Comparison of ENCODE assay signal across 9 cellular contexts in the genomic region with DNA sequence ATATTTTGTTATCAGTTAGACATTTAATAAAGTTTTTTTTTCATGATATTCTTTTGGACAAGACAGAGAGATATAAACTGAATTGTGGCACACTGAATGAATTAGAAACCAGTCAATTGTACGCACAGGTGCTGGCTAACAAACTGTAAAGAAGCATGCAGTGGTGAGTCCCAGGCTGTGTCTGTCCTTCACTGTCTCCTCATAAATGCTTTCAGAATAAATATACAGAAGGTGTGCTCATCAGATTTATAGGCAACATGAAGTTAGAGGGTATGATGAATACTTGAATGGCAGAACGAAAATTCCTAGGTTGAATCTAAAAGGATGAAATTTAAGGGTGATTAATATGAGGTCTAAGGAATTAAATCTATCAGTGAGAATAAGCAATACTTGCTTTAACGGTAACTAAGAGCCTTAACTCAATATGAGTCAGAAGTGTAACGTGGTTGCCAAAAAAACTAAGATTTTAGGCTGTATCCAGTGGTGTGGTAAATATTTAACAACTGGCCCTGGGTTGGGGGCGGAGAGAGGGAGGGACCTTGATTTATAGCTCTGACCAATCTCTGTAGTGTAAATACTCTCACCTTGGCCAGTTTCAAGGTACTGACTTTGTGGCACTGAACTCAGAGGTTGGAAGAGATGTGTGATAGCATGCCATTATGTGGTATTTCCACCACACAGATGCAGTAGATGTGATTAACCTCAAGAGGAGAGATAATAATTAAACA.
A peak's percentile ranks its signal among the peaks of the same experiment; 100 is the strongest.
DNase-seq lines count a peak whose midpoint lies in the region; ATAC-seq lines count a peak whose summit lies in the region.
"Had no signal": no experiment of that assay in that cellular context is flagged by ENCODE, and none has a peak within 500 bp of the region (broad histone marks: within the 10 kb centered on the region; RNA-seq: fewer than 3 reads in every experiment).

No MANE protein-coding gene starts in this region.

- H3K9me3 Mint-ChIP-seq in central memory CD8-positive, alpha-beta T cell = no peaks in the 10 kb centered on the region

- intact Hi-C loops in head of caudate nucleus (cut with DNase I) = no loop called here

- peak; percentile 79 to 82 for ATAC-seq in activated CD4-positive, CD25-positive, alpha-beta regulatory T cell treated with anti-CD3 and anti-CD28 coated beads, Interleukin-2, amount 50 U/mL, for 24 hours
- ATAC-seq in HG03432 (IDR thresholded peaks at IDR 0.05; ENCODE audit: unreplicated experiment) (peak; percentile 50), GM21717 (IDR thresholded peaks at IDR 0.05; ENCODE audit: unreplicated experiment) (no peak)
- ATAC-seq in central memory CD8-positive, alpha-beta T cell (replicated peaks; ENCODE audit: extremely low read depth, poor library complexity, severe bottlenecking) = peak; percentile 93

- no peak for DNase-seq in activated CD4-positive, CD25-positive, alpha-beta regulatory T cell treated with anti-CD3 and anti-CD28 coated beads, Interleukin-2, amount 50 U/mL, for 72 hours
- peak in 1 of 2 donors; percentile 49 for DNase-seq in central memory CD8-positive, alpha-beta T cell (ENCODE audit: low spot score in 2 of 2)
- peak; percentile 17 to 19 for DNase-seq in stimulated activated CD4-positive, alpha-beta T cell treated with anti-CD3 and anti-CD28 coated beads, Interleukin-2, amount 100 ng/mL, for 48 hours
- DNase-seq in iPS-NIHi11 (ENCODE audit: low spot score) (no peak), head of caudate nucleus (no peak)
- DNase-seq: activated gamma-delta T cell treated with Interleukin-2 at 50 U/mL for 16 hours had no signal

- H3K4me1 Mint-ChIP-seq in central memory CD8-positive, alpha-beta T cell = peaks cover 64% of the 10 kb centered on the region

- H3K36me3 Mint-ChIP-seq in central memory CD8-positive, alpha-beta T cell (ENCODE audit: insufficient read depth) = no peaks in the 10 kb centered on the region

- H3K4me3 Mint-ChIP-seq in central memory CD8-positive, alpha-beta T cell = peak overlapping the region; percentile 37

- H3K27me3 Mint-ChIP-seq in central memory CD8-positive, alpha-beta T cell = no peaks in the 10 kb centered on the region

- H3K27ac Mint-ChIP-seq in central memory CD8-positive, alpha-beta T cell (ENCODE audit: low read depth) = peak overlapping the region; percentile 60

Comparison
In these comparisons a context has a peak if more than half of its experiments do, and no peak if none do; other contexts are left out.
1. DNase-seq: peak in stimulated activated CD4-positive, alpha-beta T cell treated with anti-CD3 and anti-CD28 coated beads, Interleukin-2, amount 100 ng/mL, for 48 hours (2 of 2); none in activated CD4-positive, CD25-positive, alpha-beta regulatory T cell treated with anti-CD3 and anti-CD28 coated beads, Interleukin-2, amount 50 U/mL, for 72 hours (single experiment), iPS-NIHi11 (single experiment) and head of caudate nucleus (0 of 42).